In genomic region chr11:130124096-130124495, GRCh38 we compare ENCODE assay signal across 9 cellular contexts. TPM values are rescaled to one million over a fixed set of nuclear protein-coding genes. Genes with fewer than 3 reads are reported as not detected.
DNase-seq lines count a peak whose midpoint lies in the region; ATAC-seq, FAIRE-seq and TF ChIP-seq lines count a peak whose summit lies in the region.
"Had no signal": no experiment of that assay in that cellular context is flagged by ENCODE, and none has a peak within 500 bp of the region (broad histone marks: within the 10 kb centered on the region; RNA-seq: fewer than 3 reads in every experiment).

No MANE protein-coding gene starts in this region.

- peaks cover 10% of the 10 kb centered on the region for H3K4me1 ChIP-seq in keratinocyte (ENCODE audit: control insufficient read depth, extremely low read depth, insufficient read depth, low read length)

- H3K9me3 Mint-ChIP-seq in type B pancreatic cell, result no peaks in the 10 kb centered on the region

- H4K20me1 ChIP-seq in keratinocyte (ENCODE audit: control insufficient read depth, extremely low read depth, insufficient read depth, low read length), result no peaks in the 10 kb centered on the region

- H3K4me1 Mint-ChIP-seq in type B pancreatic cell (ENCODE audit: unreplicated experiment), result peaks cover 10% of the 10 kb centered on the region

- H3K4me2 ChIP-seq in keratinocyte (ENCODE audit: control insufficient read depth, extremely low read depth, insufficient read depth, low read depth, low read length), result no peak overlapping the region

- no peak overlapping the region for H3K4me3 Mint-ChIP-seq in type B pancreatic cell

- peaks cover 49% of the 10 kb centered on the region for H3K36me3 Mint-ChIP-seq in type B pancreatic cell

- FAIRE-seq in HTR-8/SVneo (lab: Jason Lieb, UNC) (no peak), keratinocyte (lab: Jason Lieb, UNC) (no peak)

- peaks cover 22% of the 10 kb centered on the region for H3K79me2 ChIP-seq in keratinocyte (ENCODE audit: control insufficient read depth, insufficient read depth, low read length)

- dilution Hi-C loops in keratinocyte (cut with MboI; ENCODE audit: extremely low pct_ligation_motif_present, low sequenced_read_pairs), result no loop called here

- TF ChIP-seq CTCF in astrocyte of the cerebellum (IDR thresholded peaks at IDR 0.05; ENCODE audit: low read depth, low read length, missing control alignments), result no peak
- TF ChIP-seq CTCF in keratinocyte (optimal IDR thresholded peaks at IDR 0.05 in 1 of 3, IDR thresholded peaks at IDR 0.05 in 1 of 3, conservative IDR thresholded peaks at IDR 0.05 in 1 of 3; ENCODE audit: extremely low read depth in 1 of 3, insufficient read depth in 2 of 3, low read length in 3 of 3), result peak in 1 of 3 experiments; percentile 3
- no peak for TF ChIP-seq CTCF in type B pancreatic cell (conservative IDR thresholded peaks at IDR 0.05)

- H3K27ac ChIP-seq in keratinocyte (ENCODE audit: control insufficient read depth, insufficient read depth, low read length), result peak overlapping the region; percentile 57

- peaks cover 38 to 58% of the 10 kb centered on the region in 2 experiments for H3K36me3 ChIP-seq in keratinocyte (ENCODE audit: control insufficient read depth in 2 of 2, extremely low read depth in 1 of 2, insufficient read depth in 2 of 2, low read length in 2 of 2)

- no peaks in the 10 kb centered on the region for H3K27me3 Mint-ChIP-seq in type B pancreatic cell

- no peak for ATAC-seq in GM18511 (IDR thresholded peaks at IDR 0.05; ENCODE audit: unreplicated experiment)

- no peak overlapping the region for H3K4me3 ChIP-seq in astrocyte of the cerebellum (ENCODE audit: low read depth, low read length)
- H3K4me3 ChIP-seq in keratinocyte (ENCODE audit: control insufficient read depth in 2 of 3, extremely low read depth in 1 of 3, insufficient read depth in 2 of 3, low read depth in 1 of 3, low read length in 3 of 3), result no peak overlapping the region

- H3K27me3 ChIP-seq in keratinocyte (ENCODE audit: control insufficient read depth, extremely low read depth, insufficient read depth, low read length), result no peaks in the 10 kb centered on the region

- peaks cover 2% of the 10 kb centered on the region for H3K9me1 ChIP-seq in keratinocyte (ENCODE audit: control insufficient read depth, extremely low read depth, insufficient read depth, low read length)

- no peaks in the 10 kb centered on the region for H3K9me3 ChIP-seq in keratinocyte (ENCODE audit: control insufficient read depth, low read depth, low read length)

- DNase-seq in HTR-8/SVneo (ENCODE audit: insufficient read length, low spot score) (peak; percentile 60), astrocyte of the cerebellum (ENCODE audit: low read depth) (peak; percentile 38), keratinocyte (ENCODE audit: low read depth, low spot score) (no peak), type B pancreatic cell (ENCODE audit: extremely low spot score, unreplicated experiment) (no peak), cortex of kidney (lab: John Stamatoyannopoulos, UW) (no peak), 8988T (no peak)
- DNase-seq in activated CD4-positive, alpha-beta T cell treated with anti-CD3 and anti-CD28 coated beads, Interleukin-2, amount 50 U/mL, for 48 hours, result no peak

- in situ Hi-C loops in astrocyte of the cerebellum (cut with HindIII; ENCODE audit: low sequenced_read_pairs), result no loop called here

- peak overlapping the region; percentile 85 for H3K27ac Mint-ChIP-seq in type B pancreatic cell

- no peak overlapping the region for H3K9ac ChIP-seq in keratinocyte (ENCODE audit: control insufficient read depth, extremely low read depth, insufficient read depth, low read length)

- H2AFZ ChIP-seq in keratinocyte (ENCODE audit: control insufficient read depth, low read length), result no peak overlapping the region

RNA-seq across cellular contexts. Expression of gene ST14, which starts 35.5 kb away (rescaled TPM):
- polyA plus RNA-seq in keratinocyte, result 45.8 to 74.8 TPM (median 66.2 TPM) in 3 replicates
- polyA plus RNA-seq in keratinocyte (2011; ENCODE audit: low read depth), result 57.5 TPM
- 24.3 and 36.9 TPM in 2 replicates for polyA plus RNA-seq in keratinocyte (2011; cell fraction: cytosol; rRNA removed)
- 97.9 and 116 TPM in 2 replicates for polyA plus RNA-seq in keratinocyte (2011; cell fraction: nucleus; rRNA removed)
- polyA plus RNA-seq in keratinocyte (2012; ENCODE audit: low replicate concordance), result 66.2 and 72.4 TPM in 2 replicates
- 60.5 to 115 TPM (median 88.8 TPM) in 3 replicates for polyA minus RNA-seq in keratinocyte
- 102 TPM for polyA minus RNA-seq in keratinocyte (2011; cell fraction: cytosol; rRNA and poly(A)+ RNA removed)
- 130 and 161 TPM in 2 replicates for polyA minus RNA-seq in keratinocyte (2011; cell fraction: nucleus; rRNA and poly(A)+ RNA removed)
- total RNA-seq in type B pancreatic cell (ENCODE audit: low replicate concordance), result 71.7 and 170 TPM in 2 replicates
- polyA plus RNA-seq: neural cell had no signal

RNA-seq across cellular contexts. Expression of gene APLP2, which starts 54.4 kb away (rescaled TPM):
- polyA plus RNA-seq in keratinocyte, result 376 to 561 TPM (median 531 TPM) in 3 replicates
- 312 TPM for polyA plus RNA-seq in keratinocyte (2011; ENCODE audit: low read depth)
- polyA plus RNA-seq in keratinocyte (2011; cell fraction: cytosol; rRNA removed), result 134 and 145 TPM in 2 replicates
- 936 and 995 TPM in 2 replicates for polyA plus RNA-seq in keratinocyte (2011; cell fraction: nucleus; rRNA removed)
- 212 and 429 TPM in 2 replicates for polyA plus RNA-seq in keratinocyte (2012; ENCODE audit: low replicate concordance)
- polyA minus RNA-seq in keratinocyte, result 198 to 355 TPM (median 278 TPM) in 3 replicates
- polyA minus RNA-seq in keratinocyte (2011; cell fraction: cytosol; rRNA and poly(A)+ RNA removed), result 118 TPM
- polyA minus RNA-seq in keratinocyte (2011; cell fraction: nucleus; rRNA and poly(A)+ RNA removed), result 388 and 667 TPM in 2 replicates
- 207 and 254 TPM in 2 replicates for total RNA-seq in type B pancreatic cell (ENCODE audit: low replicate concordance)

Comparison
In these comparisons a context has a peak if more than half of its experiments do, and no peak if none do; other contexts are left out.
1. DNase-seq: peak in HTR-8/SVneo (single experiment) and astrocyte of the cerebellum (single experiment); none in keratinocyte (single experiment), type B pancreatic cell (single experiment), cortex of kidney (single experiment), 8988T (single experiment) and activated CD4-positive, alpha-beta T cell treated with anti-CD3 and anti-CD28 coated beads, Interleukin-2, amount 50 U/mL, for 48 hours (0 of 2).